In genomic region chr11:73308963-73309960, GRCh38 we compare ENCODE assay signal across 1 cellular context.
TF ChIP-seq lines count a peak whose summit lies in the region.

No MANE protein-coding gene starts in this region.

TF ChIP-seq in H1, 55 proteins besides CTCF, POLR2A, EP300 and RAD21 (continued from another document):
- no peak for TF ChIP-seq PHF8 (conservative IDR thresholded peaks at IDR 0.05; ENCODE audit: low read depth, low read length)
- TF ChIP-seq KDM1A (IDR thresholded peaks at IDR 0.05; ENCODE audit: borderline replicate concordance, low read length), result no peak
- no peak for TF ChIP-seq MAFK (IDR thresholded peaks at IDR 0.05; ENCODE audit: low read depth, low read length)
- no peak for TF ChIP-seq ATF2 (IDR thresholded peaks at IDR 0.05; ENCODE audit: low read length)
- TF ChIP-seq JUN (IDR thresholded peaks at IDR 0.05; ENCODE audit: low read depth, low read length), result no peak
- TF ChIP-seq HDAC6 (IDR thresholded peaks at IDR 0.05; ENCODE audit: low read depth, low read length), result no peak
- TF ChIP-seq KDM5A (IDR thresholded peaks at IDR 0.05; ENCODE audit: low read length), result no peak
- TF ChIP-seq BCL11A (IDR thresholded peaks at IDR 0.05; ENCODE audit: low read depth in 2 of 2, low read length in 2 of 2), result no peak
- TF ChIP-seq GTF2F1 (IDR thresholded peaks at IDR 0.05; ENCODE audit: borderline replicate concordance, low read depth, low read length), result no peak
- no peak for TF ChIP-seq FOSL1 (IDR thresholded peaks at IDR 0.05; ENCODE audit: insufficient read depth, low read depth, low read length)
- TF ChIP-seq CHD1 (IDR thresholded peaks at IDR 0.05; ENCODE audit: low read depth, low read length), result no peak
- no peak for TF ChIP-seq ASH2L (IDR thresholded peaks at IDR 0.05; ENCODE audit: low read length)
- TF ChIP-seq BACH1 (IDR thresholded peaks at IDR 0.05; ENCODE audit: low read length), result no peak
- TF ChIP-seq RFX5 (IDR thresholded peaks at IDR 0.05; ENCODE audit: borderline replicate concordance, low read depth, low read length), result no peak
- no peak for TF ChIP-seq JUND (IDR thresholded peaks at IDR 0.05; ENCODE audit: low read length)
- TF ChIP-seq TEAD4 (IDR thresholded peaks at IDR 0.05; ENCODE audit: low read depth, low read length), result peak; percentile 99
- TF ChIP-seq TBP (IDR thresholded peaks at IDR 0.05; ENCODE audit: low read depth, low read length), result peak; percentile 22; the same call in 1 of the 2 replicates
- no peak for TF ChIP-seq TAF7 (optimal IDR thresholded peaks at IDR 0.05; ENCODE audit: borderline replicate concordance, low read depth, low read length)
- TF ChIP-seq GABPA (IDR thresholded peaks at IDR 0.05; ENCODE audit: borderline replicate concordance, insufficient read depth, low read length), result 0 out of 2 replicates have a peak, but pooled peaks have one; percentile 6
- TF ChIP-seq BRCA1 (IDR thresholded peaks at IDR 0.05; ENCODE audit: low read depth, low read length), result no peak
- no peak for TF ChIP-seq SIX5 (IDR thresholded peaks at IDR 0.05; ENCODE audit: low read depth, low read length)
- TF ChIP-seq RNF2 (IDR thresholded peaks at IDR 0.05; ENCODE audit: borderline replicate concordance, low read depth, low read length, missing control alignments, poor library complexity, severe bottlenecking), result no peak
- TF ChIP-seq EZH2 (IDR thresholded peaks at IDR 0.05; ENCODE audit: low read depth, low read length, severe bottlenecking), result peak; percentile 45
- TF ChIP-seq ZNF274 (IDR thresholded peaks at IDR 0.05; ENCODE audit: borderline replicate concordance, extremely low read depth, low read length), result no peak
- TF ChIP-seq NRF1 (IDR thresholded peaks at IDR 0.05; ENCODE audit: low read depth, low read length), result no peak
- peak; percentile 53 for TF ChIP-seq TAF1 (IDR thresholded peaks at IDR 0.05; ENCODE audit: low read depth, low read length)
- TF ChIP-seq SP2 (IDR thresholded peaks at IDR 0.05; ENCODE audit: low read length), result no peak
- TF ChIP-seq SAP30 (IDR thresholded peaks at IDR 0.05; ENCODE audit: insufficient read depth, insufficient replicate concordance, low read length), result no peak
- TF ChIP-seq CBX5 (IDR thresholded peaks at IDR 0.05; ENCODE audit: low read depth, low read length), result no peak
- TF ChIP-seq YY1 (IDR thresholded peaks at IDR 0.05; ENCODE audit: low read depth, low read length), result no peak
- peak; percentile 35; the same call in 1 of the 2 replicates for TF ChIP-seq CREB1 (IDR thresholded peaks at IDR 0.05)
- TF ChIP-seq CBX8 (IDR thresholded peaks at IDR 0.05; ENCODE audit: borderline replicate concordance, low read depth, low read length), result no peak
- no peak; the same call in 1 of the 2 replicates for TF ChIP-seq POLR2AphosphoS5 (IDR thresholded peaks at IDR 0.05; ENCODE audit: low read depth, low read length)
- no peak for TF ChIP-seq CEBPB (IDR thresholded peaks at IDR 0.05; ENCODE audit: low read depth, low read length)
- TF ChIP-seq ATF3 (IDR thresholded peaks at IDR 0.05; ENCODE audit: insufficient read depth, low read depth, low read length), result no peak
- no peak for TF ChIP-seq NANOG (IDR thresholded peaks at IDR 0.05; ENCODE audit: insufficient read depth, low read depth, low read length, poor library complexity, severe bottlenecking)
- TF ChIP-seq SIRT6 (IDR thresholded peaks at IDR 0.05; ENCODE audit: low read length), result no peak
- TF ChIP-seq CTBP2 (IDR thresholded peaks at IDR 0.05; ENCODE audit: borderline replicate concordance, insufficient read depth, insufficient read length, low read length), result no peak
- peak; percentile 60 to 76; a peak in 3 of 4 replicates for TF ChIP-seq SIN3A (conservative IDR thresholded peaks at IDR 0.05 in 1 of 2, IDR thresholded peaks at IDR 0.05 in 1 of 2; ENCODE audit: low read depth in 1 of 2, low read length in 2 of 2)
- TF ChIP-seq POU5F1 (IDR thresholded peaks at IDR 0.05; ENCODE audit: low read depth, low read length), result no peak
- TF ChIP-seq CHD7 (IDR thresholded peaks at IDR 0.05; ENCODE audit: insufficient replicate concordance, low read length), result no peak
- TF ChIP-seq E2F6 (IDR thresholded peaks at IDR 0.05), result peak; percentile 36
- TF ChIP-seq SP4 (IDR thresholded peaks at IDR 0.05; ENCODE audit: low read length), result no peak
- no peak; the same call in 1 of the 2 replicates for TF ChIP-seq MAX (IDR thresholded peaks at IDR 0.05)
- TF ChIP-seq RBBP5 (IDR thresholded peaks at IDR 0.05; ENCODE audit: borderline replicate concordance, low read depth, low read length), result 0 out of 2 replicates have a peak, but pooled peaks have one; percentile 56
